18 cellular contexts compared by ENCODE assay signal in genomic region chr4:75834095-75834771, GRCh38.
"Had no signal": no experiment of that assay in that cellular context is flagged by ENCODE, and none has a peak within 500 bp of the region (broad histone marks: within the 10 kb centered on the region; RNA-seq: fewer than 3 reads in every experiment).

No MANE protein-coding gene starts in this region.

- H3K4me3 ChIP-seq: cardiac muscle cell, gastroesophageal sphincter, heart left ventricle, left lung, sigmoid colon, spleen had no signal

- H3K27me3 ChIP-seq: cardiac muscle cell, gastroesophageal sphincter, heart left ventricle, left lung, sigmoid colon, spleen had no signal

- H3K36me3 Mint-ChIP-seq: activated naive CD8-positive, alpha-beta T cell treated with anti-CD3 and anti-CD28 coated beads for 36 hours; stimulated activated naive B cell treated with anti-CD40 and anti-IgM and Interleukin-4, amounts not matched to agents 10 μg/mL and 1 μg/mL and 100 μg/mL, for 72 hours had no signal

- H3K27ac Mint-ChIP-seq: activated CD4-positive, alpha-beta T cell treated with anti-CD3 and anti-CD28 coated beads for 36 hours; activated naive CD8-positive, alpha-beta T cell treated with anti-CD3 and anti-CD28 coated beads for 36 hours; effector memory CD8-positive, alpha-beta T cell; nephron; stimulated activated naive B cell treated with anti-CD40 and anti-IgM and Interleukin-4, amounts not matched to agents 10 μg/mL and 1 μg/mL and 100 μg/mL, for 72 hours had no signal

- H3K9me3 Mint-ChIP-seq: activated naive CD8-positive, alpha-beta T cell treated with anti-CD3 and anti-CD28 coated beads for 36 hours; effector memory CD8-positive, alpha-beta T cell; nephron had no signal

- ATAC-seq: activated CD4-positive, alpha-beta T cell treated with anti-CD3 and anti-CD28 coated beads for 36 hours; effector memory CD8-positive, alpha-beta T cell; gastroesophageal sphincter; heart left ventricle; left lung; stimulated activated naive B cell treated with anti-CD40 and anti-IgM and Interleukin-4, amounts not matched to agents 10 μg/mL and 1 μg/mL and 100 μg/mL, for 72 hours had no signal

- FAIRE-seq: TTC549 had no signal

- H3K4me1 Mint-ChIP-seq: activated CD4-positive, alpha-beta T cell treated with anti-CD3 and anti-CD28 coated beads for 36 hours; activated naive CD8-positive, alpha-beta T cell treated with anti-CD3 and anti-CD28 coated beads for 36 hours; nephron had no signal

- H3K4me1 ChIP-seq: gastroesophageal sphincter, heart left ventricle, left lung, sigmoid colon, spleen had no signal

- H3K4me3 Mint-ChIP-seq: activated CD4-positive, alpha-beta T cell treated with anti-CD3 and anti-CD28 coated beads for 36 hours; activated naive CD8-positive, alpha-beta T cell treated with anti-CD3 and anti-CD28 coated beads for 36 hours; effector memory CD8-positive, alpha-beta T cell; nephron; stimulated activated naive B cell treated with anti-CD40 and anti-IgM and Interleukin-4, amounts not matched to agents 10 μg/mL and 1 μg/mL and 100 μg/mL, for 72 hours had no signal

- H3K9me3 ChIP-seq: gastroesophageal sphincter, left lung, sigmoid colon had no signal

- H3K36me3 ChIP-seq: cardiac muscle cell, gastroesophageal sphincter, heart left ventricle, left lung, sigmoid colon, spleen had no signal

- H3K27ac ChIP-seq: cardiac muscle cell, gastroesophageal sphincter, heart left ventricle, left lung, sigmoid colon, spleen had no signal

- H3K27me3 Mint-ChIP-seq: activated naive CD8-positive, alpha-beta T cell treated with anti-CD3 and anti-CD28 coated beads for 36 hours had no signal

- DNase-seq: activated CD4-positive, alpha-beta T cell treated with anti-CD3 and anti-CD28 coated beads for 36 hours; activated CD4-positive, alpha-beta T cell treated with anti-CD3 and anti-CD28 coated beads, Interleukin-2, amount 50 U/mL, for 48 hours; activated naive CD4-positive, alpha-beta T cell; activated naive CD8-positive, alpha-beta T cell treated with anti-CD3 and anti-CD28 coated beads for 36 hours; activated T-cell treated with anti-CD3 and anti-CD28 coated beads for 4 hours; amygdala; dermis blood vessel endothelial cell; effector memory CD8-positive, alpha-beta T cell; heart left ventricle; left lung; midbrain; sigmoid colon; spleen; stimulated activated naive B cell treated with anti-CD40 and anti-IgM and Interleukin-4, amounts not matched to agents 10 μg/mL and 1 μg/mL and 100 μg/mL, for 72 hours had no signal
